Comparison of ENCODE assay signal across 16 cellular contexts in the genomic region with DNA sequence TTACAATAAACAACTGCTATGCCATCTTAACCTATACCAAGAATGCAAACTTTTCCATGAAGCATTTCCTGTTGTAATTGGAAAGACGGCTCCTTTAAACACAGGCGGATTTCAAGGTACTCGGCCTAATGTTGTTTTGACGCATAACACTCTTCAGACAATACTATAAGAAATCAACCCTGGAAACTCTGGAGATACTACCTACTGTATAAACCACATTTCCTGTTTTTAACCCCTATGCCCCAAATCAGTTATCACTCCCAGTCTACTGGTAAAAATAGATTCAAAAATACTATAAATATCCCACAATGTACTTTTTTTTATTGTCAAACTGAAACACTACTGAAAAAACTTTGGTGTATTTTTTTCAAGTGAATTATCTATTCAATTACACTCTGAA.
A peak's percentile ranks its signal among the peaks of the same experiment; 100 is the strongest.
DNase-seq lines count a peak whose midpoint lies in the region; ATAC-seq and TF ChIP-seq lines count a peak whose summit lies in the region.
"Had no signal": no experiment of that assay in that cellular context is flagged by ENCODE, and none has a peak within 500 bp of the region (broad histone marks: within the 10 kb centered on the region; RNA-seq: fewer than 3 reads in every experiment).

No MANE protein-coding gene starts in this region.

- peak overlapping the region; percentile 61 for H3K4me3 ChIP-seq in CD4-positive, CD25-positive, alpha-beta regulatory T cell (ENCODE audit: low read depth, low read length)
- no peak overlapping the region for H3K4me3 ChIP-seq in DND-41 (ENCODE audit: low read depth in 1 of 2, low read length in 2 of 2)
- H3K4me3 ChIP-seq: adrenal gland, cardiac muscle cell, heart left ventricle, tibial artery had no signal

- H3K4me2 ChIP-seq in DND-41 (ENCODE audit: insufficient read depth, low read length), result no peak overlapping the region
- H3K4me2 ChIP-seq: KMS-11 had no signal

- H3K27me3 ChIP-seq in CD4-positive, CD25-positive, alpha-beta regulatory T cell (ENCODE audit: control insufficient read depth, insufficient read depth, low read length), result no peaks in the 10 kb centered on the region
- no peaks in the 10 kb centered on the region for H3K27me3 ChIP-seq in DND-41 (ENCODE audit: insufficient read depth, low read length, poor library complexity)
- H3K27me3 ChIP-seq: adrenal gland, cardiac muscle cell, heart left ventricle, tibial artery had no signal

- ATAC-seq in CD4-positive, CD25-positive, alpha-beta regulatory T cell (ENCODE audit: low read depth in 2 of 2), result peak; percentile 52 to 54
- ATAC-seq in DND-41 (ENCODE audit: insufficient read depth, low read depth) (peak; percentile 91), activated B cell treated with CpG ODN at 0.5 μM for 24 hours (ENCODE audit: low read depth) (no peak)
- ATAC-seq: heart left ventricle had no signal

- H3K79me2 ChIP-seq in DND-41 (ENCODE audit: insufficient read depth, low read length), result no peaks in the 10 kb centered on the region

- peak overlapping the region in 3 of 4 donors; percentile 65 to 68 (median 66) for H3K4me3 Mint-ChIP-seq in CD4-positive, CD25-positive, alpha-beta regulatory T cell
- H3K4me3 Mint-ChIP-seq in activated B cell treated with CpG ODN at 0.5 μM for 24 hours, result no peak overlapping the region

- H3K27me3 Mint-ChIP-seq in CD4-positive, CD25-positive, alpha-beta regulatory T cell, result no peaks in the 10 kb centered on the region
- H3K27me3 Mint-ChIP-seq in activated B cell treated with CpG ODN at 0.5 μM for 24 hours, result no peaks in the 10 kb centered on the region
- H3K27me3 Mint-ChIP-seq: naive B cell, progenitor cell of endocrine pancreas had no signal

- peaks cover 51 to 76% (median 59%) of the 10 kb centered on the region in 4 donors for H3K4me1 Mint-ChIP-seq in CD4-positive, CD25-positive, alpha-beta regulatory T cell
- peaks cover 43% of the 10 kb centered on the region for H3K4me1 Mint-ChIP-seq in activated B cell treated with CpG ODN at 0.5 μM for 24 hours

- POLR2A ChIA-PET in activated B cell treated with CpG ODN at 0.5 μM for 24 hours (lab: Charles Lee), result no interaction called here

- H3K9ac ChIP-seq in DND-41 (ENCODE audit: low read depth, low read length), result no peak overlapping the region
- H3K9ac ChIP-seq: KMS-11 had no signal

- H2AFZ ChIP-seq in DND-41 (ENCODE audit: low read depth, low read length), result no peak overlapping the region

- no peaks in the 10 kb centered on the region for H3K9me3 Mint-ChIP-seq in CD4-positive, CD25-positive, alpha-beta regulatory T cell
- no peaks in the 10 kb centered on the region for H3K9me3 Mint-ChIP-seq in activated B cell treated with CpG ODN at 0.5 μM for 24 hours
- H3K9me3 Mint-ChIP-seq: naive B cell had no signal

- H3K36me3 ChIP-seq in CD4-positive, CD25-positive, alpha-beta regulatory T cell (ENCODE audit: control insufficient read depth, insufficient read depth, low read length), result peaks cover 10% of the 10 kb centered on the region
- H3K36me3 ChIP-seq in DND-41 (ENCODE audit: insufficient read depth, low read length), result no peaks in the 10 kb centered on the region
- H3K36me3 ChIP-seq: adrenal gland, cardiac muscle cell had no signal

- 0 out of 2 replicates have a peak, but pooled peaks cover 3% of the 10 kb centered on the region for H4K20me1 ChIP-seq in DND-41 (ENCODE audit: insufficient read depth, low read length)

- no peaks in the 10 kb centered on the region for H3K9me3 ChIP-seq in CD4-positive, CD25-positive, alpha-beta regulatory T cell (ENCODE audit: control insufficient read depth in 2 of 2, low read length in 2 of 2)
- H3K9me3 ChIP-seq in DND-41 (ENCODE audit: insufficient read depth, low read length, severe bottlenecking), result no peaks in the 10 kb centered on the region
- H3K9me3 ChIP-seq: adrenal gland, heart left ventricle, tibial artery had no signal

- CTCF ChIA-PET in activated B cell treated with CpG ODN at 0.5 μM for 24 hours (lab: Charles Lee), result no interaction called here

- peak in 1 of 3 donors; percentile 77 for DNase-seq in CD4-positive, CD25-positive, alpha-beta regulatory T cell
- DNase-seq in DND-41 (no peak), activated B cell treated with CpG ODN at 0.5 μM for 24 hours (no peak), glomerular endothelial cell (ENCODE audit: extremely low read depth, low read depth, low spot score) (peak; percentile 16), NCI-H128 (lab: John Stamatoyannopoulos, UW; ENCODE audit: unreplicated experiment) (no peak), germinal center (ENCODE audit: low spot score) (no peak), NCI-H1417 (lab: John Stamatoyannopoulos, UW) (no peak)
- DNase-seq: adrenal gland, GOT3, heart left ventricle, naive B cell, NCI-H1436 treated with DMSO at 0.1 percent for 48 hours, tibial artery had no signal

- H3K36me3 Mint-ChIP-seq in CD4-positive, CD25-positive, alpha-beta regulatory T cell, result peaks cover 25% of the 10 kb centered on the region
- H3K36me3 Mint-ChIP-seq in activated B cell treated with CpG ODN at 0.5 μM for 24 hours (ENCODE audit: low read depth), result peaks cover 25% of the 10 kb centered on the region

- TF ChIP-seq CTCF in DND-41 (IDR thresholded peaks at IDR 0.05; ENCODE audit: borderline replicate concordance, extremely low read depth, low read length, poor library complexity, severe bottlenecking) (no peak), activated B cell treated with CpG ODN at 0.5 μM for 24 hours (IDR thresholded peaks at IDR 0.05) (no peak)

- intact Hi-C loops in activated B cell treated with CpG ODN at 0.5 μM for 24 hours (cut with micrococcal nuclease), result no loop called here

- H3K4me1 ChIP-seq in CD4-positive, CD25-positive, alpha-beta regulatory T cell (ENCODE audit: control insufficient read depth, insufficient read depth, low read length, poor library complexity, severe bottlenecking), result peaks cover 36% of the 10 kb centered on the region
- H3K4me1 ChIP-seq in DND-41 (ENCODE audit: insufficient read depth, low read length), result peaks cover 25% of the 10 kb centered on the region
- H3K4me1 ChIP-seq: adrenal gland, heart left ventricle, tibial artery had no signal

- no peak overlapping the region for H3K27ac ChIP-seq in CD4-positive, CD25-positive, alpha-beta regulatory T cell (ENCODE audit: insufficient read depth, low read length, poor library complexity, severe bottlenecking)
- peak overlapping the region; percentile 41; the same call in 1 of the 2 replicates for H3K27ac ChIP-seq in DND-41 (ENCODE audit: low read length)
- H3K27ac ChIP-seq: adrenal gland, cardiac muscle cell, heart left ventricle, KMS-11, tibial artery had no signal

- peak overlapping the region in 1 of 3 donors; percentile 35 for H3K27ac Mint-ChIP-seq in CD4-positive, CD25-positive, alpha-beta regulatory T cell
- H3K27ac Mint-ChIP-seq in activated B cell treated with CpG ODN at 0.5 μM for 24 hours, result peak overlapping the region; percentile 12
- H3K27ac Mint-ChIP-seq: progenitor cell of endocrine pancreas had no signal
